In genomic region chr14:23302290-23303225, GRCh38 we compare ENCODE assay signal across 8 cellular contexts. TPM values are rescaled to one million over a fixed set of nuclear protein-coding genes. Genes with fewer than 3 reads are reported as not detected.
DNase-seq lines count a peak whose midpoint lies in the region; ATAC-seq and TF ChIP-seq lines count a peak whose summit lies in the region.

A gene with protein sequence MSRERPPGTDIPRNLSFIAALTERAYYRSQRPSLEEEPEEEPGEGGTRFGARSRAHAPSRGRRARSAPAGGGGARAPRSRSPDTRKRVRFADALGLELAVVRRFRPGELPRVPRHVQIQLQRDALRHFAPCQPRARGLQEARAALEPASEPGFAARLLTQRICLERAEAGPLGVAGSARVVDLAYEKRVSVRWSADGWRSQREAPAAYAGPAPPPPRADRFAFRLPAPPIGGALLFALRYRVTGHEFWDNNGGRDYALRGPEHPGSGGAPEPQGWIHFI (minus strand): TSS chr14:23302859. CDS start chr14:23302576, 283 bp downstream.

- peaks cover 5% of the 10 kb centered on the region for H3K36me3 Mint-ChIP-seq in CD4-positive, CD25-positive, alpha-beta regulatory T cell

- H3K9me3 ChIP-seq in CD4-positive, CD25-positive, alpha-beta regulatory T cell (ENCODE audit: control insufficient read depth in 2 of 2, low read length in 2 of 2): no peaks in the 10 kb centered on the region
- no peaks in the 10 kb centered on the region for H3K9me3 ChIP-seq in muscle layer of duodenum (ENCODE audit: control insufficient read depth in 1 of 2, low read length in 2 of 2)

- peaks cover 0 to 1% (median 0%) of the 10 kb centered on the region in 7 donors for H3K9me3 Mint-ChIP-seq in CD4-positive, CD25-positive, alpha-beta regulatory T cell

- H3K4me3 ChIP-seq in CD4-positive, CD25-positive, alpha-beta regulatory T cell (ENCODE audit: low read depth, low read length): peak within 1 kb of the TSS; percentile 83
- H3K4me3 ChIP-seq in muscle layer of duodenum (ENCODE audit: low read depth in 1 of 2, low read length in 2 of 2): peak within 1 kb of the TSS; percentile 76 to 85

- peaks cover 0 to 24% (median 7%) of the 10 kb centered on the region in 4 donors for H3K4me1 Mint-ChIP-seq in CD4-positive, CD25-positive, alpha-beta regulatory T cell

- peak; percentile 85 to 95 (median 86) for DNase-seq in CD4-positive, CD25-positive, alpha-beta regulatory T cell
- DNase-seq in HT-29 (ENCODE audit: low spot score) (peak; percentile 45), NOMO-1 treated with DMSO at 0.1 percent for 48 hours (lab: John Stamatoyannopoulos, UW; ENCODE audit: unreplicated experiment) (peak; percentile 11), erythroblast (lab: John Stamatoyannopoulos, UW) (peak; percentile 82 to 87)
- DNase-seq in activated CD8-positive, alpha-beta memory T cell treated with anti-CD3 and anti-CD28 coated beads, Interleukin-2, amount 50 U/mL, for 48 hours: peak; percentile 92
- peak; percentile 81 to 86 for DNase-seq in stimulated activated CD8-positive, alpha-beta memory T cell treated with anti-CD3 and anti-CD28 coated beads, Interleukin-7, amount 100 ng/mL, for 4 hours (ENCODE audit: low read depth in 2 of 2)

- peak within 1 kb of the TSS; percentile 96 to 100 (median 99) for H3K4me3 Mint-ChIP-seq in CD4-positive, CD25-positive, alpha-beta regulatory T cell

- peak within 1 kb of the TSS; percentile 99 to 100 (median 99) for H3K27ac Mint-ChIP-seq in CD4-positive, CD25-positive, alpha-beta regulatory T cell

- H3K27ac ChIP-seq in CD4-positive, CD25-positive, alpha-beta regulatory T cell (ENCODE audit: insufficient read depth, low read length, poor library complexity, severe bottlenecking): peak within 1 kb of the TSS; percentile 97
- H3K27ac ChIP-seq in muscle layer of duodenum (ENCODE audit: low read length): peak within 1 kb of the TSS; percentile 80

- H3K36me3 ChIP-seq in CD4-positive, CD25-positive, alpha-beta regulatory T cell (ENCODE audit: control insufficient read depth, insufficient read depth, low read length): peaks cover 3% of the 10 kb centered on the region
- peaks cover 0 to 18% of the 10 kb centered on the region in 2 donors for H3K36me3 ChIP-seq in muscle layer of duodenum (ENCODE audit: control insufficient read depth in 1 of 2, insufficient read depth in 2 of 2, low read length in 2 of 2)

- peaks cover 31% of the 10 kb centered on the region for H3K4me1 ChIP-seq in CD4-positive, CD25-positive, alpha-beta regulatory T cell (ENCODE audit: control insufficient read depth, insufficient read depth, low read length, poor library complexity, severe bottlenecking)
- H3K4me1 ChIP-seq in muscle layer of duodenum (ENCODE audit: control insufficient read depth in 1 of 2, insufficient read depth in 2 of 2, low read length in 2 of 2): peaks cover 20 to 33% of the 10 kb centered on the region in 2 donors

- TF ChIP-seq POLR2A in erythroblast (IDR thresholded peaks at IDR 0.05; ENCODE audit: low read length): peak; percentile 32

- peaks cover 39% of the 10 kb centered on the region for H3K27me3 Mint-ChIP-seq in CD4-positive, CD25-positive, alpha-beta regulatory T cell

- H3K27me3 ChIP-seq in CD4-positive, CD25-positive, alpha-beta regulatory T cell (ENCODE audit: control insufficient read depth, insufficient read depth, low read length): no peaks in the 10 kb centered on the region
- no peaks in the 10 kb centered on the region for H3K27me3 ChIP-seq in muscle layer of duodenum (ENCODE audit: low read depth, low read length)

- peak; percentile 46 to 52 for ATAC-seq in CD4-positive, CD25-positive, alpha-beta regulatory T cell (ENCODE audit: low read depth in 2 of 2)
- ATAC-seq in GM19452 (IDR thresholded peaks at IDR 0.05; ENCODE audit: unreplicated experiment): peak; percentile 31

RNA-seq across cellular contexts. Expression of the gene that starts here (rescaled TPM):
- 33.2 TPM for total RNA-seq in CD4-positive, CD25-positive, alpha-beta regulatory T cell
- polyA plus RNA-seq in CD4-positive, CD25-positive, alpha-beta regulatory T cell: 1 to 10 TPM; 2.5 to 4.6 (median 2.9) TPM
- total RNA-seq in HT-29 (2014; rRNA removed; shearing (Covaris generic)): 2.7 and 4.3 TPM in 2 replicates

Comparison
In these comparisons a context has a peak if more than half of its experiments do, and no peak if none do; other contexts are left out.
1. Peak in every context shown above with its lines: DNase-seq, ATAC-seq, H3K4me3 ChIP-seq and H3K27ac ChIP-seq.
2. DNase-seq: peak in every context shown above with its lines; median percentile 92 in activated CD8-positive, alpha-beta memory T cell treated with anti-CD3 and anti-CD28 coated beads, Interleukin-2, amount 50 U/mL, for 48 hours; 86 in CD4-positive, CD25-positive, alpha-beta regulatory T cell; 84 in erythroblast; 84 in stimulated activated CD8-positive, alpha-beta memory T cell treated with anti-CD3 and anti-CD28 coated beads, Interleukin-7, amount 100 ng/mL, for 4 hours; 45 in HT-29; 11 in NOMO-1 treated with DMSO at 0.1 percent for 48 hours.